Comparison of ENCODE assay signal across 8 cellular contexts in genomic region chr15:70763120-70763949, GRCh38. TPM values are rescaled to one million over a fixed set of nuclear protein-coding genes. Genes with fewer than 3 reads are reported as not detected.
DNase-seq lines count a peak whose midpoint lies in the region; ATAC-seq, FAIRE-seq and TF ChIP-seq lines count a peak whose summit lies in the region.

UACA (minus strand) TSS chr15:70763558; CDS start chr15:70763407, 151 bp downstream.

- peak in 1 of 2 experiments; percentile 8 for TF ChIP-seq CTCF in tibial artery (IDR thresholded peaks at IDR 0.05)

- peaks cover 6% of the 10 kb centered on the region for H3K79me2 ChIP-seq in trophoblast cell (ENCODE audit: control insufficient read depth, insufficient read depth, low read length, poor library complexity)

- H4K91ac ChIP-seq in trophoblast cell (ENCODE audit: low read depth, low read length): peak within 1 kb of the TSS; percentile 32

- no peaks in the 10 kb centered on the region for H3K27me3 ChIP-seq in trophoblast cell (ENCODE audit: insufficient read depth, low read length)
- H3K27me3 ChIP-seq in tibial artery: no peaks in the 10 kb centered on the region

- H3K4me3 ChIP-seq in trophoblast cell (ENCODE audit: low read depth, low read length) (peak within 1 kb of the TSS; percentile 87), tibial artery (peak within 1 kb of the TSS; percentile 78 to 95)

- H3K9me3 ChIP-seq in trophoblast cell (ENCODE audit: insufficient read depth, low read depth, low read length) (no peaks in the 10 kb centered on the region), tibial artery (no peaks in the 10 kb centered on the region)

- peak within 1 kb of the TSS; percentile 46 for H3K27ac ChIP-seq in angular gyrus (ENCODE audit: low read depth, low read length)
- H3K27ac ChIP-seq in trophoblast cell (ENCODE audit: low read depth, low read length): peak within 1 kb of the TSS; percentile 50
- H3K27ac ChIP-seq in tibial artery: peak within 1 kb of the TSS; percentile 98 to 99

- peak; percentile 78 for ATAC-seq in HG02571 (IDR thresholded peaks at IDR 0.05; ENCODE audit: unreplicated experiment)
- ATAC-seq in left cardiac atrium: peak; percentile 98

- no peak within 1 kb of the TSS for H2BK5ac ChIP-seq in trophoblast cell (ENCODE audit: low read depth, low read length, poor library complexity)

- H3K14ac ChIP-seq in trophoblast cell (ENCODE audit: low read length): peak within 1 kb of the TSS; percentile 5

- no peak within 1 kb of the TSS for H2BK12ac ChIP-seq in trophoblast cell (ENCODE audit: low read length)

- H3K36me3 ChIP-seq in trophoblast cell (ENCODE audit: control insufficient read depth in 1 of 2, insufficient read depth in 2 of 2, low read length in 2 of 2): no peaks in the 10 kb centered on the region
- no peaks in the 10 kb centered on the region for H3K36me3 ChIP-seq in tibial artery

- no peak within 1 kb of the TSS for H2AK5ac ChIP-seq in trophoblast cell (ENCODE audit: low read length)

- peaks cover 0 to 4% of the 10 kb centered on the region in 2 experiments for H3K4me1 ChIP-seq in trophoblast cell (ENCODE audit: control insufficient read depth in 1 of 2, insufficient read depth in 2 of 2, low read length in 2 of 2)
- peaks cover 0 to 60% (median 23%) of the 10 kb centered on the region in 4 donors for H3K4me1 ChIP-seq in tibial artery

- H3K79me1 ChIP-seq in trophoblast cell (ENCODE audit: low read length): no peaks in the 10 kb centered on the region

- H3K18ac ChIP-seq in trophoblast cell (ENCODE audit: low read length): peak within 1 kb of the TSS; percentile 78

- peak within 1 kb of the TSS; percentile 93 for H2AFZ ChIP-seq in trophoblast cell (ENCODE audit: insufficient read depth, low read length, poor library complexity)

- FAIRE-seq in G401.6 (lab: Jason Lieb, UNC): peak; percentile 98

- peak within 1 kb of the TSS; percentile 88 for H3K9ac ChIP-seq in trophoblast cell (ENCODE audit: low read length)

- peak within 1 kb of the TSS; percentile 77 for H4K8ac ChIP-seq in trophoblast cell (ENCODE audit: low read depth, low read length)

- no CpG with 5 or more reads among the region's 79 CpGs for WGBS in trophoblast cell (ENCODE audit: extremely low coverage, insufficient coverage, insufficient read length)

- intact Hi-C loops in left cardiac atrium (cut with DNase I) (loop anchor here in 1 of 2 donors (10.0 kb wide), 1 partner anchor 69 kb away; no protein-coding TSS in a partner anchor), tibial artery (cut with DNase I; ENCODE audit: low total_unique reads) (no loop called here)

- H3K4me2 ChIP-seq in trophoblast cell (ENCODE audit: low read length): peak within 1 kb of the TSS; percentile 94

- H2BK120ac ChIP-seq in trophoblast cell (ENCODE audit: insufficient read depth, low read length, poor library complexity): no peak within 1 kb of the TSS

- no peak within 1 kb of the TSS for H4K12ac ChIP-seq in trophoblast cell (ENCODE audit: low read depth, low read length)

- DNase-seq in NCI-H128 (lab: John Stamatoyannopoulos, UW; ENCODE audit: unreplicated experiment): peak; percentile 81
- DNase-seq in T-helper 2 cell: peak; percentile 10 to 70 (median 52)
- DNase-seq in left cardiac atrium: peak; percentile 95
- DNase-seq in trophoblast cell: peak; percentile 97 to 98
- peak; percentile 97 to 99 for DNase-seq in tibial artery

- H3K23ac ChIP-seq in trophoblast cell (ENCODE audit: low read length): no peak within 1 kb of the TSS

- H3K4ac ChIP-seq in trophoblast cell (ENCODE audit: low read depth, low read length): no peak within 1 kb of the TSS

RNA-seq across cellular contexts. Expression of gene UACA, which starts in this region (rescaled TPM):
- 10 to 100 TPM; 28.2 to 37.6 TPM for total RNA-seq in left cardiac atrium
- 15.7 and 18.7 TPM in 2 replicates for polyA plus RNA-seq in trophoblast cell (2013)

Comparison
In these comparisons a context has a peak if more than half of its experiments do, and no peak if none do; other contexts are left out.
1. Peak in every context shown above with its lines: DNase-seq, ATAC-seq, H3K4me3 ChIP-seq and H3K27ac ChIP-seq.
2. H3K27ac ChIP-seq: peak in every context shown above with its lines; median percentile 98 in tibial artery; 50 in trophoblast cell; 46 in angular gyrus.